1 cellular context compared by ENCODE assay signal in genomic region chr6:13574571-13575376, GRCh38.
A peak's percentile ranks its signal among the peaks of the same experiment; 100 is the strongest.
TF ChIP-seq lines count a peak whose summit lies in the region.

SIRT5 (plus strand) TSS chr6:13574601; CDS start chr6:13584111, 9,510 bp downstream.

TF ChIP-seq in K562, 482 proteins besides CTCF, POLR2A, EP300 and RAD21 (continued from another document and continues in another):
- TF ChIP-seq HMGXB4 (CRISPR knock-in tag; IDR thresholded peaks at IDR 0.05) (peak; percentile 59; the same call in 1 of the 2 replicates), SMAD3 (CRISPR knock-in tag; conservative IDR thresholded peaks at IDR 0.05) (no peak), LARP7 (IDR thresholded peaks at IDR 0.05) (0 out of 2 replicates have a peak, but pooled peaks have one; percentile 14), TCFL5 (CRISPR knock-in tag; conservative IDR thresholded peaks at IDR 0.05) (no peak), FOXK1 (CRISPR knock-in tag; IDR thresholded peaks at IDR 0.05; ENCODE audit: borderline replicate concordance) (peak; percentile 88), ZNF12 (CRISPR knock-in tag; IDR thresholded peaks at IDR 0.05) (no peak), IRF2 (CRISPR knock-in tag; IDR thresholded peaks at IDR 0.05) (no peak), HMBOX1 (IDR thresholded peaks at IDR 0.05) (no peak), SMARCC2 (IDR thresholded peaks at IDR 0.05; ENCODE audit: low read depth) (0 out of 2 replicates have a peak, but pooled peaks have one; percentile 22), MEF2D (tag; conservative IDR thresholded peaks at IDR 0.05; ENCODE audit: low read depth) (no peak), ZNF561 (CRISPR knock-in tag; conservative IDR thresholded peaks at IDR 0.05) (no peak), TFAP4 (CRISPR knock-in tag; IDR thresholded peaks at IDR 0.05; ENCODE audit: borderline replicate concordance) (peak; percentile 86), ZNF79 (CRISPR knock-in tag; IDR thresholded peaks at IDR 0.05; ENCODE audit: low read depth) (no peak), MCM7 (IDR thresholded peaks at IDR 0.05) (no peak), SUPT5H (IDR thresholded peaks at IDR 0.05) (peak; percentile 95), KDM1A (IDR thresholded peaks at IDR 0.05) (peak in 1 of 2 experiments; percentile 80), CSDE1 (IDR thresholded peaks at IDR 0.05) (no peak), ZNF274 (IDR thresholded peaks at IDR 0.05; ENCODE audit: borderline replicate concordance, low read depth, low read length) (no peak), ZZZ3 (IDR thresholded peaks at IDR 0.05) (no peak; the same call in 1 of the 2 replicates), SMAD4 (CRISPR knock-in tag; conservative IDR thresholded peaks at IDR 0.05) (0 out of 2 replicates have a peak, but pooled peaks have one; percentile 50), SREBF1 (IDR thresholded peaks at IDR 0.05; ENCODE audit: borderline replicate concordance, low read depth, low read length) (no peak), NR2C2 (CRISPR knock-in tag; IDR thresholded peaks at IDR 0.05) (peak; percentile 74; the same call in 1 of the 2 replicates), NR2C2 (tag; IDR thresholded peaks at IDR 0.05) (peak; percentile 91), ZNF347 (CRISPR knock-in tag; IDR thresholded peaks at IDR 0.05; ENCODE audit: low read depth) (peak; percentile 71; the same call in 1 of the 2 replicates), ZNF699 (CRISPR knock-in tag; IDR thresholded peaks at IDR 0.05; ENCODE audit: insufficient replicate concordance) (no peak), AFF1 (IDR thresholded peaks at IDR 0.05; ENCODE audit: low read depth in 1 of 2, partially characterized antibody in 2 of 2) (peak in 1 of 2 experiments; percentile 56), ETV6 (IDR thresholded peaks at IDR 0.05; ENCODE audit: borderline replicate concordance in 1 of 2, low read depth in 2 of 2, low read length in 1 of 2) (no peak), ETV6 (CRISPR knock-in tag; IDR thresholded peaks at IDR 0.05; ENCODE audit: borderline replicate concordance) (no peak), YY1 (IDR thresholded peaks at IDR 0.05; ENCODE audit: borderline replicate concordance in 1 of 3, control insufficient read depth in 1 of 3, extremely low read depth in 1 of 3, insufficient read depth in 3 of 3, insufficient read length in 1 of 3, insufficient replicate concordance in 2 of 3, low read depth in 1 of 3, low read length in 2 of 3) (peak in 2 of 3 experiments; percentile 7 to 21), CAMTA2 (CRISPR knock-in tag; conservative IDR thresholded peaks at IDR 0.05) (no peak), ZBTB17 (CRISPR knock-in tag; IDR thresholded peaks at IDR 0.05) (0 out of 2 replicates have a peak, but pooled peaks have one; percentile 51), RBBP5 (IDR thresholded peaks at IDR 0.05; ENCODE audit: borderline replicate concordance, insufficient read depth, low read length, poor library complexity, severe bottlenecking) (peak; percentile 5), KDM5B (IDR thresholded peaks at IDR 0.05; ENCODE audit: insufficient replicate concordance, low read depth, low read length) (peak; percentile 70), ZEB2 (IDR thresholded peaks at IDR 0.05) (peak; percentile 72), PHB2 (IDR thresholded peaks at IDR 0.05; ENCODE audit: low read depth) (no peak), ATF2 (CRISPR knock-in tag; IDR thresholded peaks at IDR 0.05) (no peak), ZNF311 (CRISPR knock-in tag; IDR thresholded peaks at IDR 0.05) (peak; percentile 72), CEBPB (tag; IDR thresholded peaks at IDR 0.05) (no peak), PHF8 (IDR thresholded peaks at IDR 0.05; ENCODE audit: borderline replicate concordance, low read length) (peak; percentile 97), PHTF2 (CRISPR knock-in tag; IDR thresholded peaks at IDR 0.05) (no peak), ARHGAP35 (IDR thresholded peaks at IDR 0.05; ENCODE audit: partially characterized antibody) (no peak), ZNF644 (tag; IDR thresholded peaks at IDR 0.05; ENCODE audit: low read depth) (no peak; the same call in 1 of the 2 replicates), ZKSCAN8 (CRISPR knock-in tag; IDR thresholded peaks at IDR 0.05) (no peak), NFRKB (IDR thresholded peaks at IDR 0.05; ENCODE audit: low read depth) (peak; percentile 86; the same call in 1 of the 2 replicates), MLX (CRISPR knock-in tag; conservative IDR thresholded peaks at IDR 0.05) (no peak), MBD2 (IDR thresholded peaks at IDR 0.05; ENCODE audit: borderline replicate concordance, low read depth) (0 out of 2 replicates have a peak, but pooled peaks have one; percentile 45), ZNF408 (CRISPR knock-in tag; IDR thresholded peaks at IDR 0.05; ENCODE audit: low read depth) (no peak), MAFK (IDR thresholded peaks at IDR 0.05; ENCODE audit: low read length) (no peak), MYC (IDR thresholded peaks at IDR 0.05; ENCODE audit: low read depth, low read length) (peak; percentile 65), MYC (CRISPR knock-in tag; IDR thresholded peaks at IDR 0.05; ENCODE audit: borderline replicate concordance, low read depth) (peak; percentile 78; the same call in 1 of the 2 replicates), CBFB (CRISPR knock-in tag; IDR thresholded peaks at IDR 0.05) (0 out of 2 replicates have a peak, but pooled peaks have one; percentile 33), CBFA2T3 (IDR thresholded peaks at IDR 0.05) (no peak), DDX20 (tag; IDR thresholded peaks at IDR 0.05; ENCODE audit: low read depth) (no peak), L3MBTL2 (IDR thresholded peaks at IDR 0.05) (peak; percentile 92), HINFP (tag; conservative IDR thresholded peaks at IDR 0.05; ENCODE audit: low read depth) (peak; percentile 86), MITF (IDR thresholded peaks at IDR 0.05) (no peak), ZNF507 (tag; conservative IDR thresholded peaks at IDR 0.05) (no peak), MECOM (CRISPR knock-in tag; IDR thresholded peaks at IDR 0.05) (no peak), ZNF175 (CRISPR knock-in tag; IDR thresholded peaks at IDR 0.05; ENCODE audit: low read depth) (peak; percentile 65), HEY1 (CRISPR knock-in tag; IDR thresholded peaks at IDR 0.05; ENCODE audit: borderline replicate concordance) (no peak), NR2F6 (CRISPR knock-in tag; IDR thresholded peaks at IDR 0.05) (peak; percentile 59; the same call in 1 of the 2 replicates), ZNF143 (CRISPR knock-in tag; IDR thresholded peaks at IDR 0.05) (no peak; the same call in 1 of the 2 replicates), SIX5 (IDR thresholded peaks at IDR 0.05; ENCODE audit: borderline replicate concordance in 1 of 2, insufficient read depth in 1 of 2, low read depth in 1 of 2, low read length in 2 of 2) (no peak)
